29 cellular contexts compared by ENCODE assay signal in genomic region chr6:47832386-47833080, GRCh38. TPM values are rescaled to one million over a fixed set of nuclear protein-coding genes. Genes with fewer than 3 reads are reported as not detected.
DNase-seq lines count a peak whose midpoint lies in the region; ATAC-seq, FAIRE-seq and TF ChIP-seq lines count a peak whose summit lies in the region.
"Had no signal": no experiment of that assay in that cellular context is flagged by ENCODE, and none has a peak within 500 bp of the region (broad histone marks: within the 10 kb centered on the region; RNA-seq: fewer than 3 reads in every experiment).

No MANE protein-coding gene starts in this region.

- H3K4me3 ChIP-seq in astrocyte of the cerebellum (ENCODE audit: low read depth, low read length): no peak overlapping the region
- H3K4me3 ChIP-seq: BLaER1, GM23338, HAP-1, PC-9, SJSA1 had no signal

- peak; percentile 60 for DNase-seq in A172 (ENCODE audit: low spot score)
- DNase-seq in M059J (ENCODE audit: low read depth): peak; percentile 45
- peak; percentile 5 for DNase-seq in astrocyte of the cerebellum (ENCODE audit: low read depth)
- DNase-seq in inferior parietal cortex (ENCODE audit: extremely low spot score): peak; percentile 9
- DNase-seq in retina: no peak
- DNase-seq in HT-29 (ENCODE audit: low spot score): no peak
- DNase-seq in RCC 7860 (ENCODE audit: low spot score): no peak
- DNase-seq: CD4-positive, CD25-positive, alpha-beta regulatory T cell; KBM-7; NCI-H1048; NCI-H1417; NCI-H1694; NCI-H2029 treated with DMSO at 0.1 percent for 48 hours; NCI-H446 treated with DMSO at 0.1 percent for 48 hours; NCI-H526; NCI-H82; NK-92 treated with Interleukin-12 subunit alpha and Interleukin-12 subunit beta, amount 100 ng/mL, for 24 hours; PC-9; Right ventricle myocardium superior; RPMI8226 had no signal

- FAIRE-seq in RCC 7860 (lab: Jason Lieb, UNC): no peak
- FAIRE-seq: A204.1, HTR-8/SVneo had no signal

- ATAC-seq in GM21737 (IDR thresholded peaks at IDR 0.05; ENCODE audit: unreplicated experiment): no peak
- ATAC-seq: GM23338 had no signal

- in situ Hi-C loops in astrocyte of the cerebellum (cut with HindIII; ENCODE audit: low sequenced_read_pairs): no loop called here

- no peak for TF ChIP-seq CTCF in astrocyte of the cerebellum (IDR thresholded peaks at IDR 0.05; ENCODE audit: low read depth, low read length, missing control alignments)

RNA-seq across cellular contexts. Expression of gene OPN5, which starts 50.7 kb away (rescaled TPM):
- not detected in 2 replicates for total RNA-seq in A172 (2014; rRNA removed; shearing (Covaris generic))
- not detected in 2 replicates for total RNA-seq in M059J (2014; rRNA removed; shearing (Covaris generic))
- not detected in 2 replicates for total RNA-seq in HT-29 (2014; rRNA removed; shearing (Covaris generic))
- total RNA-seq: CD4-positive, CD25-positive, alpha-beta regulatory T cell; G401; GM23338; LHCN-M2; PC-9; Right ventricle myocardium superior; SJSA1 had no signal

Comparison
In these comparisons a context has a peak if more than half of its experiments do, and no peak if none do; other contexts are left out.
1. DNase-seq: peak in A172 (single experiment), M059J (single experiment), astrocyte of the cerebellum (single experiment) and inferior parietal cortex (single experiment); none in retina (single experiment), HT-29 (single experiment) and RCC 7860 (single experiment).